Comparison of ENCODE assay signal across 8 cellular contexts in the genomic region with DNA sequence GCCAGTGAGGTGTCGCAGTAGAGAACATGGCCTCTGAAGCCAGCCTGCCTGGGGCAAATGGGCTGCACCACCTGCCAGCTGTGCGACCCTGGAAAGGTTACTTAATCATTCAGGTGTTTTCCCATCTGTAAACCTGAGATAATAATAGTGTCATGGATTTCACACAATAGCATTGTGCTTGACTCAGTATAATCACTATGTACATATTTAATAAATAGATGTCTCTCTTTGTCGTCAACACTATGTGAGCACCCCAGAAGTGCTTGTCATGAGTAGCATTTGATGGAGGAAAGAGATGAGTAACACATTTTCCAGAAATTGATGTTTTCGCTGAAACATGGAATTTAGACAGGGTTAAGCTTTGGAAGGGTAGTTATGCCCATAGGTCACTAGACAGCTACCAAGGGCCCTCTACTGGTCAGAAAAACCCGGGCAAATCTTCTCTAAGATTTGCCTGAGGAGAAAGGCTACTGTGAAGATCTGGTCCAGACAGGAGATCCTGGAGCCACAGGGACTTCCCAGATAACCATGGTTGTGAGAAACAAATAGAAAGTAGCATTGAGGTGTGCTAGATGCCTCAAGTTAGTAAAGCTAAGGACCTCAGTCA. TPM values are rescaled to one million over a fixed set of nuclear protein-coding genes. Genes with fewer than 3 reads are reported as not detected.
DNase-seq lines count a peak whose midpoint lies in the region; ATAC-seq and TF ChIP-seq lines count a peak whose summit lies in the region.

No MANE protein-coding gene starts in this region.

- no peaks in the 10 kb centered on the region for H4K20me1 ChIP-seq in DOHH2 (ENCODE audit: control insufficient read depth, insufficient read depth, low read depth, low read length)

- no peaks in the 10 kb centered on the region for H3K36me3 ChIP-seq in DOHH2 (ENCODE audit: control insufficient read depth, low read length)

- H3F3A ChIP-seq in DOHH2 (ENCODE audit: control insufficient read depth, insufficient read depth) = no peaks in the 10 kb centered on the region

- H3K27ac ChIP-seq in DOHH2 (ENCODE audit: low read depth, low read length) = no peak overlapping the region
- no peak overlapping the region for H3K27ac ChIP-seq in foreskin keratinocyte

- peak; percentile 43 to 48 for DNase-seq in SHP77 (lab: John Stamatoyannopoulos, UW)
- peak in 1 of 2 donors; percentile 56 for DNase-seq in foreskin keratinocyte
- no peak for DNase-seq in stimulated activated naive CD8-positive, alpha-beta T cell treated with anti-CD3 and anti-CD28 coated beads, Interleukin-15, Interleukin-2, amounts not matched to agents 100 U/mL and 50 U/mL, for 24 hours
- DNase-seq in germinal center (ENCODE audit: low spot score) = no peak
- DNase-seq in T-helper 2 cell = no peak

- H3K4me2 ChIP-seq in DOHH2 (ENCODE audit: low read length) = no peak overlapping the region

- peak; percentile 49 for TF ChIP-seq CTCF in DOHH2 (IDR thresholded peaks at IDR 0.05; ENCODE audit: low read depth, low read length, poor library complexity, severe bottlenecking)
- peak; percentile 73 for TF ChIP-seq CTCF in foreskin keratinocyte (conservative IDR thresholded peaks at IDR 0.05)

- H3K4me1 ChIP-seq in DOHH2 (ENCODE audit: control insufficient read depth, low read length) (no peaks in the 10 kb centered on the region), foreskin keratinocyte (no peaks in the 10 kb centered on the region)

- H3K9me2 ChIP-seq in DOHH2 (replicated peaks; ENCODE audit: control insufficient read depth, low read length) = no peaks in the 10 kb centered on the region

- H3K27me3 ChIP-seq in DOHH2 (ENCODE audit: control insufficient read depth, low read length) (no peaks in the 10 kb centered on the region), foreskin keratinocyte (no peaks in the 10 kb centered on the region)

- H3K9me3 ChIP-seq in DOHH2 (ENCODE audit: control insufficient read depth, insufficient read depth, low read length) = no peaks in the 10 kb centered on the region

- no peaks in the 10 kb centered on the region for H3K79me2 ChIP-seq in DOHH2 (ENCODE audit: control insufficient read depth, low read length)

- ATAC-seq in HG02870 (IDR thresholded peaks at IDR 0.05; ENCODE audit: unreplicated experiment) (peak; percentile 38), foreskin keratinocyte (peak; percentile 86), GM21447 (IDR thresholded peaks at IDR 0.05; ENCODE audit: unreplicated experiment) (no peak)
- ATAC-seq in stimulated activated naive CD8-positive, alpha-beta T cell treated with anti-CD3 and anti-CD28 coated beads, Interleukin-15, Interleukin-2, amounts not matched to agents 100 U/mL and 50 U/mL, for 24 hours = peak; percentile 37

- H3K4me3 ChIP-seq in DOHH2 (ENCODE audit: low read length) = no peak overlapping the region

RNA-seq across cellular contexts. Expression of a gene that starts 9.5 kb away (rescaled TPM):
- 27.3 and 33.1 TPM in 2 replicates for total RNA-seq in foreskin keratinocyte
- polyA plus RNA-seq in foreskin keratinocyte = 5.0 and 5.2 TPM in 2 replicates

Comparison
In these comparisons a context has a peak if more than half of its experiments do, and no peak if none do; other contexts are left out.
1. DNase-seq: peak in SHP77 (2 of 2); none in stimulated activated naive CD8-positive, alpha-beta T cell treated with anti-CD3 and anti-CD28 coated beads, Interleukin-15, Interleukin-2, amounts not matched to agents 100 U/mL and 50 U/mL, for 24 hours (single experiment), germinal center (single experiment) and T-helper 2 cell (0 of 5).